Comparison of ENCODE assay signal across 8 cellular contexts in genomic region chr14:24232121-24232644, GRCh38. TPM values are rescaled to one million over a fixed set of nuclear protein-coding genes. Genes with fewer than 3 reads are reported as not detected.
DNase-seq lines count a peak whose midpoint lies in the region; ATAC-seq, FAIRE-seq and TF ChIP-seq lines count a peak whose summit lies in the region.

Gene NEDD8, minus strand, starts transcription at chr14:24232367. Its CDS starts 100 bp downstream, at chr14:24232267.

- ATAC-seq in HG03378 (IDR thresholded peaks at IDR 0.05; ENCODE audit: unreplicated experiment) = peak; percentile 63

- H3K9ac ChIP-seq in kidney (ENCODE audit: low read length in 2 of 2) = peak within 1 kb of the TSS; percentile 92 to 96

- TF ChIP-seq POLR2A in GM19099 (IDR thresholded peaks at IDR 0.05; ENCODE audit: extremely low read depth, insufficient read length, low read depth) = peak; percentile 51

- TF ChIP-seq CTCF in AG09319 (IDR thresholded peaks at IDR 0.05; ENCODE audit: low read depth, low read length) (no peak), kidney (IDR thresholded peaks at IDR 0.05; ENCODE audit: borderline replicate concordance, extremely low read depth, insufficient read depth) (no peak)

- H3K4me1 ChIP-seq in kidney (ENCODE audit: control insufficient read depth in 1 of 2, insufficient read depth in 1 of 2, low read depth in 1 of 2, low read length in 2 of 2) = peaks cover 13 to 25% of the 10 kb centered on the region in 2 donors

- intact Hi-C loops in kidney (cut with DNase I) = no loop called here

- peak; percentile 76 for DNase-seq in AG09319 (ENCODE audit: extremely low read depth, low read depth)
- DNase-seq in NCI-H460 (ENCODE audit: extremely low read depth, low read depth) = peak; percentile 96
- DNase-seq in activated CD4-positive, CD25-positive, alpha-beta regulatory T cell treated with anti-CD3 and anti-CD28 coated beads, Interleukin-2, amount 50 U/mL, for 72 hours = peak; percentile 78
- DNase-seq in cerebellar cortex (ENCODE audit: low spot score) = peak; percentile 97
- peak; percentile 98 for DNase-seq in kidney
- DNase-seq in stimulated activated CD4-positive, alpha-beta T cell treated with anti-CD3 and anti-CD28 coated beads, Interleukin-15, amount 100 ng/mL, for 1 hour (ENCODE audit: low read depth in 1 of 2, low spot score in 1 of 2) = peak; percentile 74 to 77

- peak within 1 kb of the TSS; percentile 89 to 94 for H3K27ac ChIP-seq in kidney (ENCODE audit: low read depth in 2 of 2, low read length in 2 of 2)

- FAIRE-seq in kidney (lab: Jason Lieb, UNC) = no peak

- peaks cover 13 to 16% of the 10 kb centered on the region in 2 donors for H3K36me3 ChIP-seq in kidney (ENCODE audit: control insufficient read depth in 1 of 2, insufficient read depth in 2 of 2, low read length in 2 of 2)

- no peaks in the 10 kb centered on the region for H3K9me3 ChIP-seq in kidney (ENCODE audit: control insufficient read depth in 1 of 2, low read length in 2 of 2)

- H3K4me3 ChIP-seq in kidney (ENCODE audit: low read length in 2 of 2) = peak within 1 kb of the TSS; percentile 86 to 96

RNA-seq across cellular contexts. Expression of gene NEDD8, which starts in this region (rescaled TPM):
- total RNA-seq in NCI-H460 (2014; rRNA removed; shearing (Covaris generic)) = 207 and 223 TPM in 2 replicates
- 293 and 465 TPM in 2 replicates for polyA plus RNA-seq in NCI-H460 (2014; cell fraction: nucleus; rRNA removed)
- total RNA-seq in kidney = 145 TPM
- 439 TPM for polyA plus RNA-seq in kidney (ENCODE audit: insufficient read depth, low read depth, low replicate concordance)

Comparison
In these comparisons a context has a peak if more than half of its experiments do, and no peak if none do; other contexts are left out.
1. Peak in every context shown above with its lines: DNase-seq, ATAC-seq, H3K4me3 ChIP-seq and H3K27ac ChIP-seq.